In the genomic region with DNA sequence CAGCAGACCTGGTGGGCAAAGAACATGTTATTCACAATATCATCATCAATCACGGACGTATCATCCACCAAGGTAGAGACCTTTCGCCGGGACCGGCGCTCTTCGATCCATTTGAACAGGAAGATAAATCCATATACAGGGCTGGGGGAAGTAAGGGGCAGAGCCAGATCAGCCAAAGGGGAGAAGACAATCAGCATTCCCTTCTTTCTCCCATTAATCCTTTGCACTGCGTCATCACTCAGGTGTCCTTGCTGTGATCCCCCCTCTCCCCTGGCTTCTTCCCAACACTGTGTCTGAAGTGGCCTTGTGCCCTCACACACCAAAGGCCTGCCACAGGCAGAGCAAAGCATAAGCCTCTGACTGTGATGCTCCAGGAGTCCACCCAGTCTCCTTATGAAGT, we compare ENCODE assay signal across 1 cellular context.
TF ChIP-seq lines count a peak whose summit lies in the region.

No MANE protein-coding gene starts in this region.

TF ChIP-seq in K562, 482 proteins besides CTCF, POLR2A, EP300 and RAD21:
- TF ChIP-seq RNF2 (IDR thresholded peaks at IDR 0.05) = no peak
- TF ChIP-seq ZNF347 (CRISPR knock-in tag; IDR thresholded peaks at IDR 0.05; ENCODE audit: low read depth) = no peak
- no peak for TF ChIP-seq PYGO2 (tag; IDR thresholded peaks at IDR 0.05)
- no peak for TF ChIP-seq ZNF175 (CRISPR knock-in tag; IDR thresholded peaks at IDR 0.05; ENCODE audit: low read depth)
- no peak for TF ChIP-seq ZNF3 (CRISPR knock-in tag; IDR thresholded peaks at IDR 0.05)
- TF ChIP-seq, protein P1, sequence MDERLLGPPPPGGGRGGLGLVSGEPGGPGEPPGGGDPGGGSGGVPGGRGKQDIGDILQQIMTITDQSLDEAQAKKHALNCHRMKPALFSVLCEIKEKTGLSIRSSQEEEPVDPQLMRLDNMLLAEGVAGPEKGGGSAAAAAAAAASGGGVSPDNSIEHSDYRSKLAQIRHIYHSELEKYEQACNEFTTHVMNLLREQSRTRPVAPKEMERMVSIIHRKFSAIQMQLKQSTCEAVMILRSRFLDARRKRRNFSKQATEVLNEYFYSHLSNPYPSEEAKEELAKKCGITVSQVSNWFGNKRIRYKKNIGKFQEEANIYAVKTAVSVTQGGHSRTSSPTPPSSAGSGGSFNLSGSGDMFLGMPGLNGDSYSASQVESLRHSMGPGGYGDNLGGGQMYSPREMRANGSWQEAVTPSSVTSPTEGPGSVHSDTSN (CRISPR knock-in tag; IDR thresholded peaks at IDR 0.05; ENCODE audit: low read depth) = no peak
- TF ChIP-seq, protein P1 (tag; conservative IDR thresholded peaks at IDR 0.05; ENCODE audit: low read depth) = no peak
- TF ChIP-seq, protein P2, sequence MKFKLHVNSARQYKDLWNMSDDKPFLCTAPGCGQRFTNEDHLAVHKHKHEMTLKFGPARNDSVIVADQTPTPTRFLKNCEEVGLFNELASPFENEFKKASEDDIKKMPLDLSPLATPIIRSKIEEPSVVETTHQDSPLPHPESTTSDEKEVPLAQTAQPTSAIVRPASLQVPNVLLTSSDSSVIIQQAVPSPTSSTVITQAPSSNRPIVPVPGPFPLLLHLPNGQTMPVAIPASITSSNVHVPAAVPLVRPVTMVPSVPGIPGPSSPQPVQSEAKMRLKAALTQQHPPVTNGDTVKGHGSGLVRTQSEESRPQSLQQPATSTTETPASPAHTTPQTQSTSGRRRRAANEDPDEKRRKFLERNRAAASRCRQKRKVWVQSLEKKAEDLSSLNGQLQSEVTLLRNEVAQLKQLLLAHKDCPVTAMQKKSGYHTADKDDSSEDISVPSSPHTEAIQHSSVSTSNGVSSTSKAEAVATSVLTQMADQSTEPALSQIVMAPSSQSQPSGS (CRISPR knock-in tag; IDR thresholded peaks at IDR 0.05) = no peak
- no peak for TF ChIP-seq ZFP1 (CRISPR knock-in tag; IDR thresholded peaks at IDR 0.05)
- no peak for TF ChIP-seq ZNF77 (CRISPR knock-in tag; IDR thresholded peaks at IDR 0.05)
- TF ChIP-seq, protein P3, sequence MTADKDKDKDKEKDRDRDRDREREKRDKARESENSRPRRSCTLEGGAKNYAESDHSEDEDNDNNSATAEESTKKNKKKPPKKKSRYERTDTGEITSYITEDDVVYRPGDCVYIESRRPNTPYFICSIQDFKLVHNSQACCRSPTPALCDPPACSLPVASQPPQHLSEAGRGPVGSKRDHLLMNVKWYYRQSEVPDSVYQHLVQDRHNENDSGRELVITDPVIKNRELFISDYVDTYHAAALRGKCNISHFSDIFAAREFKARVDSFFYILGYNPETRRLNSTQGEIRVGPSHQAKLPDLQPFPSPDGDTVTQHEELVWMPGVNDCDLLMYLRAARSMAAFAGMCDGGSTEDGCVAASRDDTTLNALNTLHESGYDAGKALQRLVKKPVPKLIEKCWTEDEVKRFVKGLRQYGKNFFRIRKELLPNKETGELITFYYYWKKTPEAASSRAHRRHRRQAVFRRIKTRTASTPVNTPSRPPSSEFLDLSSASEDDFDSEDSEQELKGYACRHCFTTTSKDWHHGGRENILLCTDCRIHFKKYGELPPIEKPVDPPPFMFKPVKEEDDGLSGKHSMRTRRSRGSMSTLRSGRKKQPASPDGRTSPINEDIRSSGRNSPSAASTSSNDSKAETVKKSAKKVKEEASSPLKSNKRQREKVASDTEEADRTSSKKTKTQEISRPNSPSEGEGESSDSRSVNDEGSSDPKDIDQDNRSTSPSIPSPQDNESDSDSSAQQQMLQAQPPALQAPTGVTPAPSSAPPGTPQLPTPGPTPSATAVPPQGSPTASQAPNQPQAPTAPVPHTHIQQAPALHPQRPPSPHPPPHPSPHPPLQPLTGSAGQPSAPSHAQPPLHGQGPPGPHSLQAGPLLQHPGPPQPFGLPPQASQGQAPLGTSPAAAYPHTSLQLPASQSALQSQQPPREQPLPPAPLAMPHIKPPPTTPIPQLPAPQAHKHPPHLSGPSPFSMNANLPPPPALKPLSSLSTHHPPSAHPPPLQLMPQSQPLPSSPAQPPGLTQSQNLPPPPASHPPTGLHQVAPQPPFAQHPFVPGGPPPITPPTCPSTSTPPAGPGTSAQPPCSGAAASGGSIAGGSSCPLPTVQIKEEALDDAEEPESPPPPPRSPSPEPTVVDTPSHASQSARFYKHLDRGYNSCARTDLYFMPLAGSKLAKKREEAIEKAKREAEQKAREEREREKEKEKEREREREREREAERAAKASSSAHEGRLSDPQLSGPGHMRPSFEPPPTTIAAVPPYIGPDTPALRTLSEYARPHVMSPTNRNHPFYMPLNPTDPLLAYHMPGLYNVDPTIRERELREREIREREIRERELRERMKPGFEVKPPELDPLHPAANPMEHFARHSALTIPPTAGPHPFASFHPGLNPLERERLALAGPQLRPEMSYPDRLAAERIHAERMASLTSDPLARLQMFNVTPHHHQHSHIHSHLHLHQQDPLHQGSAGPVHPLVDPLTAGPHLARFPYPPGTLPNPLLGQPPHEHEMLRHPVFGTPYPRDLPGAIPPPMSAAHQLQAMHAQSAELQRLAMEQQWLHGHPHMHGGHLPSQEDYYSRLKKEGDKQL (CRISPR knock-in tag; IDR thresholded peaks at IDR 0.05; ENCODE audit: borderline replicate concordance) = no peak
- no peak for TF ChIP-seq MTA3 (IDR thresholded peaks at IDR 0.05; ENCODE audit: borderline replicate concordance)
- TF ChIP-seq SMARCA5 (IDR thresholded peaks at IDR 0.05) = no peak
